Comparison of ENCODE assay signal across 30 cellular contexts in genomic region chr4:85821688-85822087, GRCh38.
"Had no signal": no experiment of that assay in that cellular context is flagged by ENCODE, and none has a peak within 500 bp of the region (broad histone marks: within the 10 kb centered on the region; RNA-seq: fewer than 3 reads in every experiment).

No MANE protein-coding gene starts in this region.

- H3K4me1 Mint-ChIP-seq: activated CD4-positive, alpha-beta T cell treated with anti-CD3 and anti-CD28 coated beads for 36 hours; activated CD4-positive, alpha-beta T cell treated with anti-CD3 and anti-CD28 coated beads, Interleukin-2, amount 10 ng/mL, durations not matched to agents 24 days and 14 days; activated CD8-positive, alpha-beta memory T cell treated with anti-CD3 and anti-CD28 coated beads, Interleukin-2, amount 10 ng/mL, durations not matched to agents 7 days and 5 days; activated naive CD8-positive, alpha-beta T cell treated with anti-CD3 and anti-CD28 coated beads, Interleukin-2, amount 10 ng/mL, durations not matched to agents 7 days and 5 days had no signal

- H3K9me3 Mint-ChIP-seq: activated CD4-positive, alpha-beta T cell treated with anti-CD3 and anti-CD28 coated beads, Interleukin-2, amount 10 ng/mL, durations not matched to agents 24 days and 14 days; activated T-helper 2 cell treated with anti-CD3 and anti-CD28 coated beads, Interferon-gamma antibody, Interleukin-2, Interleukin-4, amounts not matched to agents 10 μg/mL and 5 μg/mL and 100 μg/mL, durations not matched to agents 14 hours and 24 hours and 36 hours had no signal

- H3K36me3 Mint-ChIP-seq: activated CD4-positive, alpha-beta memory T cell treated with anti-CD3 and anti-CD28 coated beads for 36 hours; activated CD8-positive, alpha-beta memory T cell treated with anti-CD3 and anti-CD28 coated beads, Interleukin-2, amount 10 ng/mL, durations not matched to agents 7 days and 5 days; activated naive CD4-positive, alpha-beta T cell treated with anti-CD3 and anti-CD28 coated beads, Interleukin-2, amount 50 U/mL, for 72 hours; activated naive CD8-positive, alpha-beta T cell treated with anti-CD3 and anti-CD28 coated beads, Interleukin-2, amount 10 ng/mL, durations not matched to agents 7 days and 5 days; brain had no signal

- H3K36me3 ChIP-seq: ascending aorta, breast epithelium, cardiac muscle cell, esophagus squamous epithelium had no signal

- H3K9me3 ChIP-seq: ascending aorta, breast epithelium, esophagus squamous epithelium had no signal

- H3K4me1 ChIP-seq: breast epithelium had no signal

- FAIRE-seq: frontal cortex had no signal

- H3K27me3 ChIP-seq: ascending aorta, breast epithelium, cardiac muscle cell, esophagus squamous epithelium had no signal

- H3K27ac Mint-ChIP-seq: activated CD4-positive, alpha-beta memory T cell treated with anti-CD3 and anti-CD28 coated beads for 36 hours; activated CD4-positive, alpha-beta T cell treated with anti-CD3 and anti-CD28 coated beads for 36 hours; activated CD4-positive, alpha-beta T cell treated with anti-CD3 and anti-CD28 coated beads, Interleukin-2, amount 10 ng/mL, durations not matched to agents 24 days and 14 days; activated CD8-positive, alpha-beta memory T cell treated with anti-CD3 and anti-CD28 coated beads, Interleukin-2, amount 10 ng/mL, durations not matched to agents 7 days and 5 days; activated CD8-positive, alpha-beta T cell treated with anti-CD3 and anti-CD28 coated beads, Interleukin-2, amount 10 ng/mL, durations not matched to agents 7 days and 5 days; activated naive CD4-positive, alpha-beta T cell treated with anti-CD3 and anti-CD28 coated beads for 36 hours; activated naive CD4-positive, alpha-beta T cell treated with anti-CD3 and anti-CD28 coated beads, Interleukin-2, amount 50 U/mL, for 72 hours; activated naive CD8-positive, alpha-beta T cell treated with anti-CD3 and anti-CD28 coated beads, Interleukin-2, amount 10 ng/mL, durations not matched to agents 7 days and 5 days; activated T-helper 1 cell treated with anti-CD3 and anti-CD28 coated beads, Interleukin-12 subunit alpha, Interleukin-12 subunit beta, Interleukin-2, Interleukin-4 antibody, amounts not matched to agents 30 ng/mL and 10 ng/mL and 1 ng/mL, durations not matched to agents 14 hours and 24 hours and 36 hours; activated T-helper 2 cell treated with anti-CD3 and anti-CD28 coated beads, Interferon-gamma antibody, Interleukin-2, Interleukin-4, amounts not matched to agents 10 μg/mL and 5 μg/mL and 100 μg/mL, durations not matched to agents 14 hours and 24 hours and 36 hours; effector memory CD8-positive, alpha-beta T cell had no signal

- H3K4me3 ChIP-seq: ascending aorta, breast epithelium, cardiac muscle cell, esophagus squamous epithelium had no signal

- H3K27ac ChIP-seq: breast epithelium, cardiac muscle cell, esophagus squamous epithelium had no signal

- H3K27me3 Mint-ChIP-seq: activated CD4-positive, alpha-beta memory T cell treated with anti-CD3 and anti-CD28 coated beads for 36 hours; activated CD4-positive, alpha-beta T cell treated with anti-CD3 and anti-CD28 coated beads for 36 hours; activated CD4-positive, alpha-beta T cell treated with anti-CD3 and anti-CD28 coated beads, Interleukin-2, amount 10 ng/mL, durations not matched to agents 24 days and 14 days; activated CD8-positive, alpha-beta memory T cell treated with anti-CD3 and anti-CD28 coated beads, Interleukin-2, amount 10 ng/mL, durations not matched to agents 7 days and 5 days; activated naive CD8-positive, alpha-beta T cell treated with anti-CD3 and anti-CD28 coated beads, Interleukin-2, amount 10 ng/mL, durations not matched to agents 7 days and 5 days; brain; effector memory CD8-positive, alpha-beta T cell had no signal

- DNase-seq: activated CD4-positive, alpha-beta memory T cell treated with anti-CD3 and anti-CD28 coated beads for 36 hours; activated CD4-positive, alpha-beta T cell treated with anti-CD3 and anti-CD28 coated beads for 36 hours; activated CD4-positive, alpha-beta T cell treated with anti-CD3 and anti-CD28 coated beads, Interleukin-2, amount 10 ng/mL, durations not matched to agents 24 days and 14 days; activated CD4-positive, CD25-positive, alpha-beta regulatory T cell; activated CD4-positive, CD25-positive, alpha-beta regulatory T cell treated with anti-CD3 and anti-CD28 coated beads, Interleukin-2, amount 50 U/mL, for 72 hours; activated CD8-positive, alpha-beta memory T cell treated with anti-CD3 and anti-CD28 coated beads, Interleukin-2, amount 10 ng/mL, durations not matched to agents 7 days and 5 days; activated CD8-positive, alpha-beta memory T cell treated with anti-CD3 and anti-CD28 coated beads, Interleukin-2, amount 50 U/mL, for 4 hours; activated CD8-positive, alpha-beta T cell treated with anti-CD3 and anti-CD28 coated beads, Interleukin-2, amount 10 ng/mL, durations not matched to agents 7 days and 5 days; activated effector memory CD4-positive, alpha-beta T cell treated with anti-CD3 and anti-CD28 coated beads, Interleukin-2, amount 50 U/mL, for 16 hours; activated naive CD4-positive, alpha-beta T cell treated with anti-CD3 and anti-CD28 coated beads for 36 hours; activated naive CD8-positive, alpha-beta T cell treated with anti-CD3 and anti-CD28 coated beads, Interleukin-2, amount 10 ng/mL, durations not matched to agents 7 days and 5 days; activated T-cell treated with anti-CD3 and anti-CD28 coated beads, Interleukin-2, amount 50 U/mL, for 1 hour; activated T-cell treated with anti-CD3 and anti-CD28 coated beads, Interleukin-2, amount 50 U/mL, for 48 hours; central memory CD4-positive, alpha-beta T cell; cerebellar nuclear complex; cortex of kidney; dermis blood vessel endothelial cell; effector CD4-positive, alpha-beta T cell; effector memory CD8-positive, alpha-beta T cell; esophagus squamous epithelium; head of caudate nucleus; T-helper 2 cell had no signal

- ATAC-seq: activated CD4-positive, alpha-beta T cell treated with anti-CD3 and anti-CD28 coated beads for 36 hours; activated CD8-positive, alpha-beta memory T cell treated with anti-CD3 and anti-CD28 coated beads, Interleukin-2, amount 10 ng/mL, durations not matched to agents 7 days and 5 days; activated CD8-positive, alpha-beta T cell treated with anti-CD3 and anti-CD28 coated beads, Interleukin-2, amount 10 ng/mL, durations not matched to agents 7 days and 5 days; activated naive CD4-positive, alpha-beta T cell treated with anti-CD3 and anti-CD28 coated beads, Interleukin-2, amount 50 U/mL, for 72 hours; effector memory CD8-positive, alpha-beta T cell had no signal

- H3K4me3 Mint-ChIP-seq: activated CD4-positive, alpha-beta memory T cell treated with anti-CD3 and anti-CD28 coated beads for 36 hours; activated CD4-positive, alpha-beta T cell treated with anti-CD3 and anti-CD28 coated beads for 36 hours; activated CD4-positive, alpha-beta T cell treated with anti-CD3 and anti-CD28 coated beads, Interleukin-2, amount 10 ng/mL, durations not matched to agents 24 days and 14 days; activated CD8-positive, alpha-beta memory T cell treated with anti-CD3 and anti-CD28 coated beads, Interleukin-2, amount 10 ng/mL, durations not matched to agents 7 days and 5 days; activated CD8-positive, alpha-beta T cell treated with anti-CD3 and anti-CD28 coated beads, Interleukin-2, amount 10 ng/mL, durations not matched to agents 7 days and 5 days; activated naive CD4-positive, alpha-beta T cell treated with anti-CD3 and anti-CD28 coated beads for 36 hours; activated naive CD8-positive, alpha-beta T cell treated with anti-CD3 and anti-CD28 coated beads, Interleukin-2, amount 10 ng/mL, durations not matched to agents 7 days and 5 days; activated T-helper 1 cell treated with anti-CD3 and anti-CD28 coated beads, Interleukin-12 subunit alpha, Interleukin-12 subunit beta, Interleukin-2, Interleukin-4 antibody, amounts not matched to agents 30 ng/mL and 10 ng/mL and 1 ng/mL, durations not matched to agents 14 hours and 24 hours and 36 hours; brain; effector memory CD8-positive, alpha-beta T cell had no signal
